In genomic region chr1:170073893-170074249, GRCh38 we compare ENCODE assay signal across 8 cellular contexts. TPM values are rescaled to one million over a fixed set of nuclear protein-coding genes. Genes with fewer than 3 reads are reported as not detected.
A peak's percentile ranks its signal among the peaks of the same experiment; 100 is the strongest.
DNase-seq lines count a peak whose midpoint lies in the region; ATAC-seq and TF ChIP-seq lines count a peak whose summit lies in the region.

No MANE protein-coding gene starts in this region.

- no peak for DNase-seq in heart right ventricle
- no peak for DNase-seq in cardiac septum (ENCODE audit: low spot score)
- no peak for DNase-seq in breast epithelium (ENCODE audit: low spot score in 2 of 2)
- no peak for DNase-seq in mesothelial cell of epicardium (ENCODE audit: low spot score in 2 of 2, unreplicated experiment in 2 of 2)
- peak in 1 of 2 donors; percentile 11 for DNase-seq in aorta
- no peak for DNase-seq in SHP77 treated with DMSO at 0.1 percent for 48 hours (lab: John Stamatoyannopoulos, UW)
- DNase-seq in activated CD4-positive, CD25-positive, alpha-beta regulatory T cell (lab: John Stamatoyannopoulos, UW) = no peak

- no peak for TF ChIP-seq POLR2A in breast epithelium (IDR thresholded peaks at IDR 0.05)

- H3K4me3 ChIP-seq in heart right ventricle (peak overlapping the region; percentile 59 to 85 (median 75)), breast epithelium (peak overlapping the region; percentile 66 to 86 (median 80)), aorta (ENCODE audit: low read length in 2 of 2) (peak overlapping the region; percentile 88 to 99)

- intact Hi-C loops in heart right ventricle (cut with DNase I) = loop anchor here in 4 of 10 donors (1.0 to 10.0 kb wide), 6 partner anchors 71 to 461 kb away; partner anchors contain the start of genes GORAB (in 3 of the 4), NTMT2 (in 2 of the 4) and SCYL3 (in 1 of the 4)
- intact Hi-C loops in cardiac septum (cut with DNase I) = loop anchor here (2.0 to 10.0 kb wide), 3 partner anchors 73 to 461 kb away; partner anchors contain the start of genes GORAB and SCYL3
- intact Hi-C loops in breast epithelium (cut with DNase I; ENCODE audit: low total_unique reads) = no loop called here
- intact Hi-C loops in aorta (cut with DNase I) = loop anchor here (10.0 kb wide), 2 partner anchors 341 to 591 kb away; partner anchors contain the start of gene PRRX1 (in 1 of the 2)

- H3K4me1 Mint-ChIP-seq in mesothelial cell of epicardium = peaks cover 27% of the 10 kb centered on the region

- H3K9me3 Mint-ChIP-seq in mesothelial cell of epicardium = peaks cover 28% of the 10 kb centered on the region

- WGBS in heart right ventricle, 2 donors = 12 to 15% methylated on average over 8 of the region's 8 CpGs
- WGBS in aorta, 2 donors = 9 to 14% methylated on average over 8 of the region's 8 CpGs

- TF ChIP-seq CTCF in heart right ventricle (IDR thresholded peaks at IDR 0.05) (no peak), breast epithelium (IDR thresholded peaks at IDR 0.05) (no peak), mesothelial cell of epicardium (IDR thresholded peaks at IDR 0.05; ENCODE audit: unreplicated experiment) (no peak)

- H3K4me1 ChIP-seq in heart right ventricle = peaks cover 0 to 39% (median 32%) of the 10 kb centered on the region in 9 donors
- H3K4me1 ChIP-seq in breast epithelium = no peaks in the 10 kb centered on the region
- peaks cover 0 to 3% of the 10 kb centered on the region in 2 donors for H3K4me1 ChIP-seq in aorta (ENCODE audit: control insufficient read depth in 1 of 2, insufficient read depth in 2 of 2, low read length in 2 of 2)

- H3K27me3 Mint-ChIP-seq in mesothelial cell of epicardium (ENCODE audit: low read depth) = no peaks in the 10 kb centered on the region

- peak in 4 of 8 donors; percentile 1 to 19 (median 4) for ATAC-seq in heart right ventricle
- ATAC-seq in aorta (ENCODE audit: low FRiP score) = no peak
- ATAC-seq in GM21737 (IDR thresholded peaks at IDR 0.05; ENCODE audit: unreplicated experiment) = no peak

- H3K4me3 Mint-ChIP-seq in mesothelial cell of epicardium = peak overlapping the region; percentile 91

- peak overlapping the region; percentile 89 for H3K27ac Mint-ChIP-seq in mesothelial cell of epicardium

- H3K27me3 ChIP-seq in heart right ventricle = no peaks in the 10 kb centered on the region
- H3K27me3 ChIP-seq in breast epithelium = no peaks in the 10 kb centered on the region
- H3K27me3 ChIP-seq in aorta (ENCODE audit: control insufficient read depth in 1 of 2, insufficient read depth in 2 of 2, low read length in 1 of 2) = no peaks in the 10 kb centered on the region

- peaks cover 12% of the 10 kb centered on the region for H3K36me3 Mint-ChIP-seq in mesothelial cell of epicardium

- H3K9me3 ChIP-seq in heart right ventricle = peaks cover 0 to 37% (median 4%) of the 10 kb centered on the region in 11 donors
- peaks cover 2 to 5% of the 10 kb centered on the region in 2 donors for H3K9me3 ChIP-seq in breast epithelium
- H3K9me3 ChIP-seq in aorta (ENCODE audit: control insufficient read depth, low read length) = no peaks in the 10 kb centered on the region

- H3K27ac ChIP-seq in heart right ventricle (peak overlapping the region; percentile 71 to 95 (median 88)), breast epithelium (peak overlapping the region; percentile 87 to 90), aorta (ENCODE audit: low read depth in 1 of 2, low read length in 2 of 2) (peak overlapping the region; percentile 72 to 76)

- H3K36me3 ChIP-seq in heart right ventricle (peaks cover 0 to 14% (median 0%) of the 10 kb centered on the region in 9 donors), breast epithelium (no peaks in the 10 kb centered on the region), aorta (ENCODE audit: control insufficient read depth in 1 of 2, insufficient read depth in 2 of 2, low read length in 1 of 2) (no peaks in the 10 kb centered on the region)

RNA-seq across cellular contexts. Expression of gene KIFAP3, which starts 0.6 kb away (rescaled TPM):
- total RNA-seq in heart right ventricle (10 to 100 TPM; 30.9 to 84.0 (median 60.6) TPM), cardiac septum (81.0 TPM), breast epithelium (10 to 100 TPM; 29.0 to 41.1 (median 37.7) TPM), mesothelial cell of epicardium (28.6 to 31.4 TPM (median 29.9 TPM) in 3 replicates), aorta (10 to 100 TPM; 36.0 to 38.7 TPM)
- polyA plus RNA-seq in heart right ventricle (10 to 100 TPM; 16.5 to 41.4 TPM), aorta (10 to 100 TPM in 1 of 2 donors, 1 to 10 TPM in 1; 7.6 to 14.7 TPM)
